8 cellular contexts compared by ENCODE assay signal in the genomic region with DNA sequence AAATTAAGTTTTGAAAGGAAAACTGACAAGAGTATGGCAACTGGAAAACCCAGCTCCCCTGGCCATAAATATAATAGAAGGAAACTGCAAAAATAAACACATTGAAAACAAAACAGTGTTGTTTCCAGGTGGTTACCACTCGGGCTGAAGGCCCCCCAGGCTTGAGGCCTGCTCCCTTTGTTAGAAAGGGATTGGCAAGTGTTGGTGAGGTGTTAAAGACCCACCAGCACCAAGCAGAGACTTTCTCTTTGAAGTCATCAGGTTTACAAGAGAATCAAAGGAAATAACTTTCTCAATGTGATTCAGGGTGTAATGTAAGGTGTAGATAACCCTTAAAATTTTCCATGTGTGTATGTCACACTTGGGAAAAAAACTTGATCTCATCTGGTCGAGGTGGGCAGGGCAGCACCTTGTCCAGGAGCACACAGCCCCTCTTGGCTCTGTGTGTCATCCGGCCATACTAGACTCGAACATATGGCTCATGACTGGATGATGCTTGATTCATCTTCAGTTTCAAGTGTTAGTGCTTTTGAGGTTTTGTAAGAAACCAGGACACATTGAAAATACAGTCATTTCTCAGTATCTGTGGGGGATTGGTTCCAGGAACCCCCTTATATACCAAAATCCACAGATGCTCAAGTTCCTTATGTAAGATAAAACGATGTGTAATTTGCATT. TPM values are rescaled to one million over a fixed set of nuclear protein-coding genes. Genes with fewer than 3 reads are reported as not detected.
DNase-seq lines count a peak whose midpoint lies in the region; ATAC-seq and TF ChIP-seq lines count a peak whose summit lies in the region.

No MANE protein-coding gene starts in this region.

- H3K9me3 ChIP-seq in Peyer's patch: no peaks in the 10 kb centered on the region

- DNase-seq in Peyer's patch (no peak), amygdala (lab: John Stamatoyannopoulos, UW) (no peak), UCSD-AML1 (lab: John Stamatoyannopoulos, UW; ENCODE audit: unreplicated experiment) (no peak)
- DNase-seq in effector memory CD8-positive, alpha-beta T cell: no peak

- H3K27ac Mint-ChIP-seq in effector memory CD8-positive, alpha-beta T cell: peak overlapping the region; percentile 80 to 90

- H3K36me3 Mint-ChIP-seq in effector memory CD8-positive, alpha-beta T cell (ENCODE audit: insufficient read depth): peaks cover 30% of the 10 kb centered on the region

- H3K36me3 ChIP-seq in Peyer's patch: peaks cover 0 to 12% (median 0%) of the 10 kb centered on the region in 3 donors

- no peaks in the 10 kb centered on the region for H3K27me3 ChIP-seq in Peyer's patch

- ATAC-seq in GM18907 (IDR thresholded peaks at IDR 0.05; ENCODE audit: unreplicated experiment) (peak; percentile 52), GM21447 (IDR thresholded peaks at IDR 0.05; ENCODE audit: unreplicated experiment) (no peak), GM18873 (IDR thresholded peaks at IDR 0.05; ENCODE audit: low FRiP score, unreplicated experiment) (no peak)
- peak; percentile 13 for ATAC-seq in effector memory CD8-positive, alpha-beta T cell (replicated peaks)

- H3K4me3 Mint-ChIP-seq in effector memory CD8-positive, alpha-beta T cell: peak overlapping the region; percentile 19 to 40

- H3K27ac ChIP-seq in Peyer's patch: peak overlapping the region; percentile 28 to 95 (median 92)
- peak overlapping the region in 18 of 21 experiments; percentile 5 to 99 (median 86) for H3K27ac ChIP-seq in skin epidermis

- peaks cover 10 to 97% (median 25%) of the 10 kb centered on the region in 4 donors for H3K4me1 ChIP-seq in Peyer's patch

- no peak for TF ChIP-seq CTCF in Peyer's patch (IDR thresholded peaks at IDR 0.05)

- no peaks in the 10 kb centered on the region for H3K27me3 Mint-ChIP-seq in effector memory CD8-positive, alpha-beta T cell

- peaks cover 76 to 86% of the 10 kb centered on the region in 2 donors for H3K4me1 Mint-ChIP-seq in effector memory CD8-positive, alpha-beta T cell (ENCODE audit: low read depth in 2 of 2)

- no peaks in the 10 kb centered on the region for H3K9me3 Mint-ChIP-seq in effector memory CD8-positive, alpha-beta T cell

- no peak for TF ChIP-seq POLR2A in Peyer's patch (IDR thresholded peaks at IDR 0.05)

- H3K4me3 ChIP-seq in Peyer's patch (no peak overlapping the region), skin epidermis (no peak overlapping the region)

RNA-seq across cellular contexts. Expression of gene ACTN4, which starts 7.8 kb away (rescaled TPM):
- total RNA-seq in Peyer's patch: 1,000 to 10,000 TPM in 1 of 4 donors, 100 to 1,000 TPM in 3; 360 to 1,049 (median 814) TPM

RNA-seq across cellular contexts. Expression of gene EIF3K, which starts 36.3 kb away (rescaled TPM):
- 100 to 1,000 TPM; 314 to 442 (median 369) TPM for total RNA-seq in Peyer's patch

RNA-seq across cellular contexts. Expression of gene MAP4K1, which starts 37.5 kb away (rescaled TPM):
- total RNA-seq in Peyer's patch: 100 to 1,000 TPM in 1 of 4 donors, 10 to 100 TPM in 1, 1 to 10 TPM in 2; 7.0 to 116 (median 10.4) TPM

Comparison
In these comparisons a context has a peak if more than half of its experiments do, and no peak if none do; other contexts are left out.
1. ATAC-seq: peak in GM18907 (single experiment) and effector memory CD8-positive, alpha-beta T cell (single experiment); none in GM21447 (single experiment) and GM18873 (single experiment).